Comparison of ENCODE assay signal across 24 cellular contexts in genomic region chr20:48606117-48606840, GRCh38.
"Had no signal": no experiment of that assay in that cellular context is flagged by ENCODE, and none has a peak within 500 bp of the region (broad histone marks: within the 10 kb centered on the region; RNA-seq: fewer than 3 reads in every experiment).

No MANE protein-coding gene starts in this region.

- H3K9me3 ChIP-seq: left lung, neutrophil, stomach, tibial artery, uterus had no signal

- H3K27ac ChIP-seq: esophagus muscularis mucosa, foreskin keratinocyte, left lung, neutrophil, stomach, tibial artery, uterus had no signal

- H3K36me3 Mint-ChIP-seq: activated naive CD8-positive, alpha-beta T cell; stimulated activated naive B cell treated with anti-CD40 and anti-IgM and Interleukin-4, amounts not matched to agents 10 μg/mL and 1 μg/mL and 100 μg/mL, for 72 hours had no signal

- H3K36me3 ChIP-seq: esophagus muscularis mucosa, left lung, neutrophil, stomach, tibial artery, uterus had no signal

- H3K4me3 Mint-ChIP-seq: activated B cell treated with CpG ODN at 0.5 μM for 24 hours; activated naive CD8-positive, alpha-beta T cell; nephron; stimulated activated naive B cell treated with anti-CD40 and anti-IgM and Interleukin-4, amounts not matched to agents 10 μg/mL and 1 μg/mL and 100 μg/mL, for 72 hours had no signal

- H3K4me1 ChIP-seq: esophagus muscularis mucosa, foreskin keratinocyte, left lung, stomach, tibial artery, uterus had no signal

- H3K27me3 Mint-ChIP-seq: progenitor cell of endocrine pancreas had no signal

- H3K9me3 Mint-ChIP-seq: activated B cell treated with CpG ODN at 0.5 μM for 24 hours; stimulated activated naive B cell treated with anti-CD40 and anti-IgM and Interleukin-4, amounts not matched to agents 10 μg/mL and 1 μg/mL and 100 μg/mL, for 72 hours had no signal

- H3K27ac Mint-ChIP-seq: activated B cell treated with CpG ODN at 0.5 μM for 24 hours; activated naive CD8-positive, alpha-beta T cell; nephron; progenitor cell of endocrine pancreas; stimulated activated naive B cell treated with anti-CD40 and anti-IgM and Interleukin-4, amounts not matched to agents 10 μg/mL and 1 μg/mL and 100 μg/mL, for 72 hours had no signal

- H3K4me3 ChIP-seq: esophagus muscularis mucosa, left lung, lung, smooth muscle cell, stomach, tibial artery, uterus had no signal

- H3K4me1 Mint-ChIP-seq: activated B cell treated with CpG ODN at 0.5 μM for 24 hours had no signal

- H3K4me2 ChIP-seq: smooth muscle cell had no signal

- H3K27me3 ChIP-seq: uterus had no signal

- DNase-seq: activated B cell treated with CpG ODN at 0.5 μM for 24 hours; activated CD4-positive, alpha-beta T cell treated with anti-CD3 and anti-CD28 coated beads for 4 hours; activated CD4-positive, alpha-beta T cell treated with anti-CD3 and anti-CD28 coated beads, Interleukin-2, amount 50 U/mL, for 4 hours; activated T-cell treated with anti-CD3 and anti-CD28 coated beads, Interleukin-2, amount 50 U/mL, for 1 hour; anterior cingulate cortex; dermis blood vessel endothelial cell; effector CD4-positive, alpha-beta T cell; foreskin keratinocyte; retina; stimulated activated CD4-positive, alpha-beta T cell treated with anti-CD3 and anti-CD28 coated beads, Interleukin-1b, Interleukin-23, amount 100 ng/mL, for 48 hours; stimulated activated CD4-positive, alpha-beta T cell treated with anti-CD3 and anti-CD28 coated beads, Interleukin-4, amount 100 ng/mL, for 4 hours; stimulated activated naive B cell treated with anti-CD40 and anti-IgM and Interleukin-4, amounts not matched to agents 10 μg/mL and 1 μg/mL and 100 μg/mL, for 72 hours; stomach; T-helper 2 cell; uterus had no signal
